Comparison of ENCODE assay signal across 1 cellular context in the genomic region with DNA sequence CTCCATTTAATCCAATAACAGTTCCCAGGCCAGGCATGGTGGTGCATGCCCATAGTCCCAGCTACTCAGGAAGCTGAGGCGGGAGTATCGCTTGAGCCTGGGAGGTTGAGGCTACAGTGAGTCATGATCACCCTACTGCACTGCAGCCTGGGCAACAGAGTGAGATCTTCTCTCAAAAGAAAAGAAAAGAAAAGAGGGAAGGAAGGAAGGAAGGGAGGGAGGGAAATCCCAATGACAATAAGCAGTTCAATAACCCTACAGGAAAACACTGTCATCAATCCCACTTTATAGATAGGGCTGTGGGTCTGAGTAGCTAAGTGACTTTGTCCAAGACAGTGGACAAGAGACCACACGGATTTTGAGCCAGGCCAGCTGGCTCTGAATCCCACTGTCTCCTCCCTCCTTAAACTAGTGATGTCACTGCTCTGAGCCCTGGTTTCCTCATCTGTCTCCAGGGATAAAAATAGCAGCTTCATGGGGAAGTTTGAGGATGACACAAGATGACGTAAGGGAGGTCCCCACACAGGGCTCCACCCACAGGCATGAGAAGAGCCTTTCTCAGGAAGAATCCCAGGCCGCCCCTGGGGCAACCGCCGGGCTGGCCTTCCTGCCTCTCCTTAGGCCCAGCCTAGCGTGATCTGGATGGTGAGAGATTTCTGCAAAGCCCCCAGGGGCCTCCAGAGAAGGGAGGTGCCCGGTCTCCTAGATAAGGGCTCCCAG.
TF ChIP-seq lines count a peak whose summit lies in the region.

No MANE protein-coding gene starts in this region.

TF ChIP-seq in K562, 482 proteins besides CTCF, POLR2A, EP300 and RAD21 (continued from another document and continues in another):
- TF ChIP-seq, protein P1, sequence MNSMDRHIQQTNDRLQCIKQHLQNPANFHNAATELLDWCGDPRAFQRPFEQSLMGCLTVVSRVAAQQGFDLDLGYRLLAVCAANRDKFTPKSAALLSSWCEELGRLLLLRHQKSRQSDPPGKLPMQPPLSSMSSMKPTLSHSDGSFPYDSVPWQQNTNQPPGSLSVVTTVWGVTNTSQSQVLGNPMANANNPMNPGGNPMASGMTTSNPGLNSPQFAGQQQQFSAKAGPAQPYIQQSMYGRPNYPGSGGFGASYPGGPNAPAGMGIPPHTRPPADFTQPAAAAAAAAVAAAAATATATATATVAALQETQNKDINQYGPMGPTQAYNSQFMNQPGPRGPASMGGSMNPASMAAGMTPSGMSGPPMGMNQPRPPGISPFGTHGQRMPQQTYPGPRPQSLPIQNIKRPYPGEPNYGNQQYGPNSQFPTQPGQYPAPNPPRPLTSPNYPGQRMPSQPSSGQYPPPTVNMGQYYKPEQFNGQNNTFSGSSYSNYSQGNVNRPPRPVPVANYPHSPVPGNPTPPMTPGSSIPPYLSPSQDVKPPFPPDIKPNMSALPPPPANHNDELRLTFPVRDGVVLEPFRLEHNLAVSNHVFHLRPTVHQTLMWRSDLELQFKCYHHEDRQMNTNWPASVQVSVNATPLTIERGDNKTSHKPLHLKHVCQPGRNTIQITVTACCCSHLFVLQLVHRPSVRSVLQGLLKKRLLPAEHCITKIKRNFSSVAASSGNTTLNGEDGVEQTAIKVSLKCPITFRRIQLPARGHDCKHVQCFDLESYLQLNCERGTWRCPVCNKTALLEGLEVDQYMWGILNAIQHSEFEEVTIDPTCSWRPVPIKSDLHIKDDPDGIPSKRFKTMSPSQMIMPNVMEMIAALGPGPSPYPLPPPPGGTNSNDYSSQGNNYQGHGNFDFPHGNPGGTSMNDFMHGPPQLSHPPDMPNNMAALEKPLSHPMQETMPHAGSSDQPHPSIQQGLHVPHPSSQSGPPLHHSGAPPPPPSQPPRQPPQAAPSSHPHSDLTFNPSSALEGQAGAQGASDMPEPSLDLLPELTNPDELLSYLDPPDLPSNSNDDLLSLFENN (IDR thresholded peaks at IDR 0.05; ENCODE audit: low read depth in 2 of 2, low read length in 2 of 2), result no peak
- TF ChIP-seq SMARCB1 (IDR thresholded peaks at IDR 0.05; ENCODE audit: insufficient read length, low read depth) (no peak), RUNX1 (IDR thresholded peaks at IDR 0.05; ENCODE audit: low read depth) (no peak), BHLHE40 (IDR thresholded peaks at IDR 0.05; ENCODE audit: low read length) (peak; percentile 14; the same call in 1 of the 2 replicates), DIDO1 (tag; IDR thresholded peaks at IDR 0.05; ENCODE audit: low read depth) (no peak), MCM5 (IDR thresholded peaks at IDR 0.05; ENCODE audit: low read depth) (no peak), OTX1 (CRISPR knock-in tag; IDR thresholded peaks at IDR 0.05) (no peak), ZNF408 (CRISPR knock-in tag; IDR thresholded peaks at IDR 0.05; ENCODE audit: low read depth) (no peak), ZBTB8A (IDR thresholded peaks at IDR 0.05; ENCODE audit: partially characterized antibody) (no peak), BRCA1 (IDR thresholded peaks at IDR 0.05) (no peak), BRCA1 (CRISPR knock-in tag; IDR thresholded peaks at IDR 0.05) (no peak), BDP1 (IDR thresholded peaks at IDR 0.05; ENCODE audit: insufficient read depth, insufficient read length) (no peak), XRCC3 (IDR thresholded peaks at IDR 0.05) (no peak), L3MBTL2 (IDR thresholded peaks at IDR 0.05) (peak; percentile 70), ZFP30 (CRISPR knock-in tag; IDR thresholded peaks at IDR 0.05; ENCODE audit: borderline replicate concordance) (no peak), HDGF (IDR thresholded peaks at IDR 0.05) (0 out of 2 replicates have a peak, but pooled peaks have one; percentile 22), RFX5 (IDR thresholded peaks at IDR 0.05; ENCODE audit: low read depth, low read length) (0 out of 2 replicates have a peak, but pooled peaks have one; percentile 54), HNRNPK (IDR thresholded peaks at IDR 0.05; ENCODE audit: low read depth, low read length, poor library complexity, severe bottlenecking) (no peak), BCL6 (CRISPR knock-in tag; IDR thresholded peaks at IDR 0.05) (no peak), CCAR2 (IDR thresholded peaks at IDR 0.05; ENCODE audit: low read depth, low read length) (no peak), ZNF197 (CRISPR knock-in tag; IDR thresholded peaks at IDR 0.05; ENCODE audit: low read depth) (peak; percentile 45; the same call in 1 of the 2 replicates), HIVEP1 (CRISPR knock-in tag; IDR thresholded peaks at IDR 0.05) (peak; percentile 48; the same call in 1 of the 2 replicates), NFIC (IDR thresholded peaks at IDR 0.05) (no peak), ATF1 (CRISPR knock-in tag; IDR thresholded peaks at IDR 0.05) (no peak), ATF1 (tag; IDR thresholded peaks at IDR 0.05) (peak; percentile 97), PHB2 (IDR thresholded peaks at IDR 0.05; ENCODE audit: low read depth) (no peak), HDAC3 (IDR thresholded peaks at IDR 0.05; ENCODE audit: borderline replicate concordance, partially characterized antibody) (peak; percentile 42), TSC22D4 (tag; IDR thresholded peaks at IDR 0.05) (no peak), CHD2 (IDR thresholded peaks at IDR 0.05; ENCODE audit: low read depth, low read length) (no peak), ZNF668 (CRISPR knock-in tag; IDR thresholded peaks at IDR 0.05) (no peak), TAL1 (IDR thresholded peaks at IDR 0.05) (0 out of 2 replicates have a peak, but pooled peaks have one; percentile 12), NEUROD1 (IDR thresholded peaks at IDR 0.05; ENCODE audit: borderline replicate concordance, low read depth, low read length, partially characterized antibody) (peak; percentile 47), SMC3 (conservative IDR thresholded peaks at IDR 0.05; ENCODE audit: insufficient read depth, low read depth, low read length) (no peak), TEAD2 (tag; IDR thresholded peaks at IDR 0.05) (no peak), SPI1 (IDR thresholded peaks at IDR 0.05; ENCODE audit: borderline replicate concordance, low read depth, low read length) (peak; percentile 19; the same call in 1 of the 2 replicates), RBBP5 (IDR thresholded peaks at IDR 0.05; ENCODE audit: borderline replicate concordance, insufficient read depth, low read length, poor library complexity, severe bottlenecking) (no peak), ERF (CRISPR knock-in tag; IDR thresholded peaks at IDR 0.05) (no peak), ZNF134 (CRISPR knock-in tag; conservative IDR thresholded peaks at IDR 0.05) (no peak), TCF7 (IDR thresholded peaks at IDR 0.05; ENCODE audit: borderline replicate concordance) (no peak), U2AF1 (optimal IDR thresholded peaks at IDR 0.05; ENCODE audit: low read depth, low read length) (no peak), ZNF282 (CRISPR knock-in tag; IDR thresholded peaks at IDR 0.05) (no peak), NFYB (IDR thresholded peaks at IDR 0.05; ENCODE audit: extremely low read depth, insufficient read length) (no peak), TBL1XR1 (IDR thresholded peaks at IDR 0.05; ENCODE audit: low read length in 2 of 2) (peak in 1 of 2 experiments; percentile 85; a peak in 2 of 4 replicates), ZNF644 (tag; IDR thresholded peaks at IDR 0.05; ENCODE audit: low read depth) (peak; percentile 25; the same call in 1 of the 2 replicates), GTF2F1 (IDR thresholded peaks at IDR 0.05; ENCODE audit: low read depth, low read length) (no peak)
- TF ChIP-seq, protein P2, sequence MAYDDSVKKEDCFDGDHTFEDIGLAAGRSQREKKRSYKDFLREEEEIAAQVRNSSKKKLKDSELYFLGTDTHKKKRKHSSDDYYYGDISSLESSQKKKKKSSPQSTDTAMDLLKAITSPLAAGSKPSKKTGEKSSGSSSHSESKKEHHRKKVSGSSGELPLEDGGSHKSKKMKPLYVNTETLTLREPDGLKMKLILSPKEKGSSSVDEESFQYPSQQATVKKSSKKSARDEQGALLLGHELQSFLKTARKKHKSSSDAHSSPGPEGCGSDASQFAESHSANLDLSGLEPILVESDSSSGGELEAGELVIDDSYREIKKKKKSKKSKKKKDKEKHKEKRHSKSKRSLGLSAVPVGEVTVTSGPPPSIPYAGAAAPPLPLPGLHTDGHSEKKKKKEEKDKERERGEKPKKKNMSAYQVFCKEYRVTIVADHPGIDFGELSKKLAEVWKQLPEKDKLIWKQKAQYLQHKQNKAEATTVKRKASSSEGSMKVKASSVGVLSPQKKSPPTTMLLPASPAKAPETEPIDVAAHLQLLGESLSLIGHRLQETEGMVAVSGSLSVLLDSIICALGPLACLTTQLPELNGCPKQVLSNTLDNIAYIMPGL (CRISPR knock-in tag; IDR thresholded peaks at IDR 0.05), result no peak
- TF ChIP-seq, protein P3, sequence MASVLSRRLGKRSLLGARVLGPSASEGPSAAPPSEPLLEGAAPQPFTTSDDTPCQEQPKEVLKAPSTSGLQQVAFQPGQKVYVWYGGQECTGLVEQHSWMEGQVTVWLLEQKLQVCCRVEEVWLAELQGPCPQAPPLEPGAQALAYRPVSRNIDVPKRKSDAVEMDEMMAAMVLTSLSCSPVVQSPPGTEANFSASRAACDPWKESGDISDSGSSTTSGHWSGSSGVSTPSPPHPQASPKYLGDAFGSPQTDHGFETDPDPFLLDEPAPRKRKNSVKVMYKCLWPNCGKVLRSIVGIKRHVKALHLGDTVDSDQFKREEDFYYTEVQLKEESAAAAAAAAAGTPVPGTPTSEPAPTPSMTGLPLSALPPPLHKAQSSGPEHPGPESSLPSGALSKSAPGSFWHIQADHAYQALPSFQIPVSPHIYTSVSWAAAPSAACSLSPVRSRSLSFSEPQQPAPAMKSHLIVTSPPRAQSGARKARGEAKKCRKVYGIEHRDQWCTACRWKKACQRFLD (CRISPR knock-in tag; IDR thresholded peaks at IDR 0.05), result peak; percentile 34; the same call in 1 of the 2 replicates
- TF ChIP-seq, protein P4, sequence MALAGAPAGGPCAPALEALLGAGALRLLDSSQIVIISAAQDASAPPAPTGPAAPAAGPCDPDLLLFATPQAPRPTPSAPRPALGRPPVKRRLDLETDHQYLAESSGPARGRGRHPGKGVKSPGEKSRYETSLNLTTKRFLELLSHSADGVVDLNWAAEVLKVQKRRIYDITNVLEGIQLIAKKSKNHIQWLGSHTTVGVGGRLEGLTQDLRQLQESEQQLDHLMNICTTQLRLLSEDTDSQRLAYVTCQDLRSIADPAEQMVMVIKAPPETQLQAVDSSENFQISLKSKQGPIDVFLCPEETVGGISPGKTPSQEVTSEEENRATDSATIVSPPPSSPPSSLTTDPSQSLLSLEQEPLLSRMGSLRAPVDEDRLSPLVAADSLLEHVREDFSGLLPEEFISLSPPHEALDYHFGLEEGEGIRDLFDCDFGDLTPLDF (CRISPR knock-in tag; IDR thresholded peaks at IDR 0.05), result no peak
- TF ChIP-seq, protein P5, sequence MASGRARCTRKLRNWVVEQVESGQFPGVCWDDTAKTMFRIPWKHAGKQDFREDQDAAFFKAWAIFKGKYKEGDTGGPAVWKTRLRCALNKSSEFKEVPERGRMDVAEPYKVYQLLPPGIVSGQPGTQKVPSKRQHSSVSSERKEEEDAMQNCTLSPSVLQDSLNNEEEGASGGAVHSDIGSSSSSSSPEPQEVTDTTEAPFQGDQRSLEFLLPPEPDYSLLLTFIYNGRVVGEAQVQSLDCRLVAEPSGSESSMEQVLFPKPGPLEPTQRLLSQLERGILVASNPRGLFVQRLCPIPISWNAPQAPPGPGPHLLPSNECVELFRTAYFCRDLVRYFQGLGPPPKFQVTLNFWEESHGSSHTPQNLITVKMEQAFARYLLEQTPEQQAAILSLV (tag; IDR thresholded peaks at IDR 0.05), result no peak
- TF ChIP-seq, protein P6, sequence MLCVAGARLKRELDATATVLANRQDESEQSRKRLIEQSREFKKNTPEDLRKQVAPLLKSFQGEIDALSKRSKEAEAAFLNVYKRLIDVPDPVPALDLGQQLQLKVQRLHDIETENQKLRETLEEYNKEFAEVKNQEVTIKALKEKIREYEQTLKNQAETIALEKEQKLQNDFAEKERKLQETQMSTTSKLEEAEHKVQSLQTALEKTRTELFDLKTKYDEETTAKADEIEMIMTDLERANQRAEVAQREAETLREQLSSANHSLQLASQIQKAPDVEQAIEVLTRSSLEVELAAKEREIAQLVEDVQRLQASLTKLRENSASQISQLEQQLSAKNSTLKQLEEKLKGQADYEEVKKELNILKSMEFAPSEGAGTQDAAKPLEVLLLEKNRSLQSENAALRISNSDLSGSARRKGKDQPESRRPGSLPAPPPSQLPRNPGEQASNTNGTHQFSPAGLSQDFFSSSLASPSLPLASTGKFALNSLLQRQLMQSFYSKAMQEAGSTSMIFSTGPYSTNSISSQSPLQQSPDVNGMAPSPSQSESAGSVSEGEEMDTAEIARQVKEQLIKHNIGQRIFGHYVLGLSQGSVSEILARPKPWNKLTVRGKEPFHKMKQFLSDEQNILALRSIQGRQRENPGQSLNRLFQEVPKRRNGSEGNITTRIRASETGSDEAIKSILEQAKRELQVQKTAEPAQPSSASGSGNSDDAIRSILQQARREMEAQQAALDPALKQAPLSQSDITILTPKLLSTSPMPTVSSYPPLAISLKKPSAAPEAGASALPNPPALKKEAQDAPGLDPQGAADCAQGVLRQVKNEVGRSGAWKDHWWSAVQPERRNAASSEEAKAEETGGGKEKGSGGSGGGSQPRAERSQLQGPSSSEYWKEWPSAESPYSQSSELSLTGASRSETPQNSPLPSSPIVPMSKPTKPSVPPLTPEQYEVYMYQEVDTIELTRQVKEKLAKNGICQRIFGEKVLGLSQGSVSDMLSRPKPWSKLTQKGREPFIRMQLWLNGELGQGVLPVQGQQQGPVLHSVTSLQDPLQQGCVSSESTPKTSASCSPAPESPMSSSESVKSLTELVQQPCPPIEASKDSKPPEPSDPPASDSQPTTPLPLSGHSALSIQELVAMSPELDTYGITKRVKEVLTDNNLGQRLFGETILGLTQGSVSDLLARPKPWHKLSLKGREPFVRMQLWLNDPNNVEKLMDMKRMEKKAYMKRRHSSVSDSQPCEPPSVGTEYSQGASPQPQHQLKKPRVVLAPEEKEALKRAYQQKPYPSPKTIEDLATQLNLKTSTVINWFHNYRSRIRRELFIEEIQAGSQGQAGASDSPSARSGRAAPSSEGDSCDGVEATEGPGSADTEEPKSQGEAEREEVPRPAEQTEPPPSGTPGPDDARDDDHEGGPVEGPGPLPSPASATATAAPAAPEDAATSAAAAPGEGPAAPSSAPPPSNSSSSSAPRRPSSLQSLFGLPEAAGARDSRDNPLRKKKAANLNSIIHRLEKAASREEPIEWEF (CRISPR knock-in tag; IDR thresholded peaks at IDR 0.05), result no peak
- TF ChIP-seq, protein P7, sequence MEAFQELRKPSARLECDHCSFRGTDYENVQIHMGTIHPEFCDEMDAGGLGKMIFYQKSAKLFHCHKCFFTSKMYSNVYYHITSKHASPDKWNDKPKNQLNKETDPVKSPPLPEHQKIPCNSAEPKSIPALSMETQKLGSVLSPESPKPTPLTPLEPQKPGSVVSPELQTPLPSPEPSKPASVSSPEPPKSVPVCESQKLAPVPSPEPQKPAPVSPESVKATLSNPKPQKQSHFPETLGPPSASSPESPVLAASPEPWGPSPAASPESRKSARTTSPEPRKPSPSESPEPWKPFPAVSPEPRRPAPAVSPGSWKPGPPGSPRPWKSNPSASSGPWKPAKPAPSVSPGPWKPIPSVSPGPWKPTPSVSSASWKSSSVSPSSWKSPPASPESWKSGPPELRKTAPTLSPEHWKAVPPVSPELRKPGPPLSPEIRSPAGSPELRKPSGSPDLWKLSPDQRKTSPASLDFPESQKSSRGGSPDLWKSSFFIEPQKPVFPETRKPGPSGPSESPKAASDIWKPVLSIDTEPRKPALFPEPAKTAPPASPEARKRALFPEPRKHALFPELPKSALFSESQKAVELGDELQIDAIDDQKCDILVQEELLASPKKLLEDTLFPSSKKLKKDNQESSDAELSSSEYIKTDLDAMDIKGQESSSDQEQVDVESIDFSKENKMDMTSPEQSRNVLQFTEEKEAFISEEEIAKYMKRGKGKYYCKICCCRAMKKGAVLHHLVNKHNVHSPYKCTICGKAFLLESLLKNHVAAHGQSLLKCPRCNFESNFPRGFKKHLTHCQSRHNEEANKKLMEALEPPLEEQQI (IDR thresholded peaks at IDR 0.05), result no peak
